In genomic region chr19:46351241-46352041, GRCh38 we compare ENCODE assay signal across 8 cellular contexts. TPM values are rescaled to one million over a fixed set of nuclear protein-coding genes. Genes with fewer than 3 reads are reported as not detected.
DNase-seq lines count a peak whose midpoint lies in the region; ATAC-seq and TF ChIP-seq lines count a peak whose summit lies in the region.

No MANE protein-coding gene starts in this region.

- H3K27me3 ChIP-seq in CD4-positive, alpha-beta T cell (ENCODE audit: control insufficient read depth, insufficient read depth, low read length) = no peaks in the 10 kb centered on the region
- H3K27me3 ChIP-seq in HUES64 (ENCODE audit: insufficient read depth, low read length) (no peaks in the 10 kb centered on the region), right atrium auricular region (no peaks in the 10 kb centered on the region), suprapubic skin (no peaks in the 10 kb centered on the region)

- no peaks in the 10 kb centered on the region for H3K27me3 Mint-ChIP-seq in CD4-positive, alpha-beta T cell
- no peaks in the 10 kb centered on the region for H3K27me3 Mint-ChIP-seq in activated naive CD4-positive, alpha-beta T cell treated with anti-CD3 and anti-CD28 coated beads, Interleukin-2, amount 10 ng/mL, durations not matched to agents 7 days and 5 days

- peak; percentile 27 for ATAC-seq in CD4-positive, alpha-beta T cell (ENCODE audit: poor library complexity)
- ATAC-seq in HG02642 (IDR thresholded peaks at IDR 0.05; ENCODE audit: poor library complexity, unreplicated experiment) = no peak

- peak in 3 of 10 experiments; percentile 3 to 17 (median 8) for DNase-seq in CD4-positive, alpha-beta T cell
- DNase-seq in activated naive CD4-positive, alpha-beta T cell treated with anti-CD3 and anti-CD28 coated beads, Interleukin-2, amount 10 ng/mL, durations not matched to agents 7 days and 5 days = peak; percentile 53
- DNase-seq in right atrium auricular region (ENCODE audit: low spot score) (peak; percentile 68), suprapubic skin (ENCODE audit: low spot score in 2 of 2) (peak in 1 of 2 donors; percentile 85), cerebellum (ENCODE audit: low spot score) (no peak), retina (no peak)

- TF ChIP-seq EP300 in suprapubic skin (IDR thresholded peaks at IDR 0.05) = no peak

- no peak for TF ChIP-seq POLR2A in suprapubic skin (IDR thresholded peaks at IDR 0.05)

- H3K9me3 ChIP-seq in CD4-positive, alpha-beta T cell (ENCODE audit: control insufficient read depth, low read length) = no peaks in the 10 kb centered on the region
- H3K9me3 ChIP-seq in HUES64 (ENCODE audit: insufficient read depth, low read depth, low read length) = no peaks in the 10 kb centered on the region
- H3K9me3 ChIP-seq in right atrium auricular region = no peaks in the 10 kb centered on the region
- H3K9me3 ChIP-seq in suprapubic skin = no peaks in the 10 kb centered on the region

- peaks cover 63% of the 10 kb centered on the region for H3K4me1 Mint-ChIP-seq in CD4-positive, alpha-beta T cell (ENCODE audit: low read depth)
- H3K4me1 Mint-ChIP-seq in activated naive CD4-positive, alpha-beta T cell treated with anti-CD3 and anti-CD28 coated beads, Interleukin-2, amount 10 ng/mL, durations not matched to agents 7 days and 5 days = peaks cover 70% of the 10 kb centered on the region

- H3K4me3 ChIP-seq in HUES64 (ENCODE audit: low read length) (no peak overlapping the region), right atrium auricular region (peak overlapping the region in 1 of 2 donors; percentile 4), suprapubic skin (no peak overlapping the region)

- intact Hi-C loops in CD4-positive, alpha-beta T cell (cut with DNase I, micrococcal nuclease) = no loop called here

- CTCF ChIA-PET in CD4-positive, alpha-beta T cell (lab: Charles Lee) = no interaction called here
- CTCF ChIA-PET in activated naive CD4-positive, alpha-beta T cell treated with anti-CD3 and anti-CD28 coated beads, Interleukin-2, amount 10 ng/mL, durations not matched to agents 7 days and 5 days (lab: Charles Lee) = interaction anchor here (1.9 kb wide), 1 partner anchor 45 kb away, joined by 6 read pairs; no protein-coding TSS in a partner anchor

- POLR2A ChIA-PET in CD4-positive, alpha-beta T cell (lab: Charles Lee) = interaction anchor here (0.8 to 1.6 kb wide), 2 partner anchors 11 to 13 kb away, joined by 3 read pairs; no protein-coding TSS in a partner anchor

- peaks cover 9% of the 10 kb centered on the region; the same call in 1 of the 2 replicates for H3K4me1 ChIP-seq in HUES64 (ENCODE audit: insufficient read depth, low read length)
- peaks cover 0 to 92% of the 10 kb centered on the region in 2 donors for H3K4me1 ChIP-seq in right atrium auricular region
- peaks cover 50% of the 10 kb centered on the region for H3K4me1 ChIP-seq in suprapubic skin

- peak overlapping the region; percentile 72 for H3K4me3 Mint-ChIP-seq in CD4-positive, alpha-beta T cell
- peak overlapping the region; percentile 77 for H3K4me3 Mint-ChIP-seq in activated naive CD4-positive, alpha-beta T cell treated with anti-CD3 and anti-CD28 coated beads, Interleukin-2, amount 10 ng/mL, durations not matched to agents 7 days and 5 days

- peaks cover 44% of the 10 kb centered on the region for H3K36me3 Mint-ChIP-seq in CD4-positive, alpha-beta T cell (ENCODE audit: low read depth)
- peaks cover 43% of the 10 kb centered on the region for H3K36me3 Mint-ChIP-seq in activated naive CD4-positive, alpha-beta T cell treated with anti-CD3 and anti-CD28 coated beads, Interleukin-2, amount 10 ng/mL, durations not matched to agents 7 days and 5 days

- no peak for TF ChIP-seq CTCF in CD4-positive, alpha-beta T cell (IDR thresholded peaks at IDR 0.05)
- no peak for TF ChIP-seq CTCF in right atrium auricular region (IDR thresholded peaks at IDR 0.05)
- no peak for TF ChIP-seq CTCF in suprapubic skin (IDR thresholded peaks at IDR 0.05)

- 85% methylated on average over 18 of the region's 18 CpGs for WGBS in HUES64
- WGBS in suprapubic skin = 25% methylated on average over 14 of the region's 18 CpGs

- no peaks in the 10 kb centered on the region for H3K9me3 Mint-ChIP-seq in CD4-positive, alpha-beta T cell
- no peaks in the 10 kb centered on the region for H3K9me3 Mint-ChIP-seq in activated naive CD4-positive, alpha-beta T cell treated with anti-CD3 and anti-CD28 coated beads, Interleukin-2, amount 10 ng/mL, durations not matched to agents 7 days and 5 days

- H3K9ac ChIP-seq in HUES64 (ENCODE audit: low read depth, low read length) = no peak overlapping the region

- H3K36me3 ChIP-seq in HUES64 (ENCODE audit: insufficient read depth, low read length) (peaks cover 45% of the 10 kb centered on the region), right atrium auricular region (peaks cover 17% of the 10 kb centered on the region), suprapubic skin (peaks cover 35% of the 10 kb centered on the region)

- H3K27ac Mint-ChIP-seq in CD4-positive, alpha-beta T cell = peak overlapping the region; percentile 91
- peak overlapping the region; percentile 87 for H3K27ac Mint-ChIP-seq in activated naive CD4-positive, alpha-beta T cell treated with anti-CD3 and anti-CD28 coated beads, Interleukin-2, amount 10 ng/mL, durations not matched to agents 7 days and 5 days

- peak overlapping the region; percentile 62 for H3K27ac ChIP-seq in CD4-positive, alpha-beta T cell (ENCODE audit: low read depth, low read length)
- 0 out of 2 replicates have a peak overlapping the region, but pooled peaks have one; percentile 4 for H3K27ac ChIP-seq in HUES64 (ENCODE audit: low read depth, low read length)
- peak overlapping the region; percentile 80 to 83 for H3K27ac ChIP-seq in right atrium auricular region
- peak overlapping the region; percentile 59 for H3K27ac ChIP-seq in suprapubic skin

RNA-seq across cellular contexts. Expression of gene PPP5C, which starts 4.6 kb away (rescaled TPM):
- total RNA-seq in CD4-positive, alpha-beta T cell = 10 to 100 TPM; 18.9 to 20.2 TPM
- 87.6 TPM for polyA plus RNA-seq in HUES64 (2013, experiment 1 of 2)
- 76.6 TPM for polyA plus RNA-seq in HUES64 (2013, experiment 2 of 2)
- 10 to 100 TPM; 59.1 to 84.3 TPM for total RNA-seq in right atrium auricular region
- total RNA-seq in suprapubic skin = 10 to 100 TPM; 38.2 to 66.0 (median 51.3) TPM
- total RNA-seq in cerebellum = 49.1 TPM

RNA-seq across cellular contexts. Expression of gene HIF3A, which starts 54.6 kb away (rescaled TPM):
- not detected for total RNA-seq in CD4-positive, alpha-beta T cell
- 8.9 TPM for polyA plus RNA-seq in HUES64 (2013, experiment 1 of 2)
- 11.3 TPM for polyA plus RNA-seq in HUES64 (2013, experiment 2 of 2)
- total RNA-seq in right atrium auricular region = 100 to 1,000 TPM in 1 of 2 donors, 10 to 100 TPM in 1; 73.1 to 123 TPM
- total RNA-seq in suprapubic skin = 10 to 100 TPM in 2 of 4 donors, 1 to 10 TPM in 2; 6.6 to 30.0 (median 18.5) TPM
- 19.9 TPM for total RNA-seq in cerebellum

Comparison
In these comparisons a context has a peak if more than half of its experiments do, and no peak if none do; other contexts are left out.
1. DNase-seq: peak in activated naive CD4-positive, alpha-beta T cell treated with anti-CD3 and anti-CD28 coated beads, Interleukin-2, amount 10 ng/mL, durations not matched to agents 7 days and 5 days (single experiment) and right atrium auricular region (single experiment); none in cerebellum (single experiment) and retina (single experiment).
2. H3K27ac ChIP-seq: peak in every context shown above with its lines; median percentile 82 in right atrium auricular region; 62 in CD4-positive, alpha-beta T cell; 59 in suprapubic skin; 4 in HUES64.
3. RNA of gene HIF3A, which starts 54.6 kb away (total RNA-seq): 73.1 to 123 TPM in right atrium auricular region, 6.6 to 30.0 TPM in suprapubic skin and 19.9 TPM in cerebellum (single experiment); not detected in CD4-positive, alpha-beta T cell; every median in the first group is over 4 times any median in the second.